8 cellular contexts compared by ENCODE assay signal in genomic region chr9:127968717-127969383, GRCh38. TPM values are rescaled to one million over a fixed set of nuclear protein-coding genes. Genes with fewer than 3 reads are reported as not detected.
DNase-seq lines count a peak whose midpoint lies in the region; ATAC-seq and TF ChIP-seq lines count a peak whose summit lies in the region.

No MANE protein-coding gene starts in this region.

- intact Hi-C loops in activated CD4-positive, alpha-beta T cell treated with anti-CD3 and anti-CD28 coated beads, Interleukin-2, amount 10 ng/mL, durations not matched to agents 24 days and 14 days (cut with micrococcal nuclease): no loop called here
- intact Hi-C loops in prostate gland (cut with DNase I): loop anchor here (10.0 kb wide), 1 partner anchor 126 kb away; no protein-coding TSS in a partner anchor

- ATAC-seq in WTC11 (no peak), HG02885 (IDR thresholded peaks at IDR 0.05; ENCODE audit: poor library complexity, unreplicated experiment) (no peak), GM21390 (IDR thresholded peaks at IDR 0.05; ENCODE audit: unreplicated experiment) (no peak)

- in situ Hi-C loops in HAP-1 (cut with MboI; ENCODE audit: low sequenced_read_pairs): no loop called here

- no peaks in the 10 kb centered on the region for H3K27me3 Mint-ChIP-seq in activated CD4-positive, alpha-beta T cell treated with anti-CD3 and anti-CD28 coated beads, Interleukin-2, amount 10 ng/mL, durations not matched to agents 24 days and 14 days
- H3K27me3 Mint-ChIP-seq in WTC11 (ENCODE audit: low read depth): no peaks in the 10 kb centered on the region

- POLR2A ChIA-PET in WTC11 (lab: Charles Lee): no interaction called here

- no peak for TF ChIP-seq POLR2A in prostate gland (IDR thresholded peaks at IDR 0.05)

- H3K36me3 Mint-ChIP-seq in activated CD4-positive, alpha-beta T cell treated with anti-CD3 and anti-CD28 coated beads, Interleukin-2, amount 10 ng/mL, durations not matched to agents 24 days and 14 days (ENCODE audit: low read depth): peaks cover 16% of the 10 kb centered on the region
- H3K36me3 Mint-ChIP-seq in WTC11: no peaks in the 10 kb centered on the region; the same call in 1 of the 2 replicates

- no peak for DNase-seq in activated CD4-positive, alpha-beta T cell treated with anti-CD3 and anti-CD28 coated beads, Interleukin-2, amount 10 ng/mL, durations not matched to agents 24 days and 14 days
- DNase-seq in activated CD4-positive, alpha-beta T cell treated with anti-CD3 and anti-CD28 coated beads, Interleukin-2, amount 50 U/mL, for 4 hours: no peak
- DNase-seq in WTC11 (ENCODE audit: low spot score): no peak
- DNase-seq in foreskin fibroblast: peak; percentile 92 to 96
- peak; percentile 83 for DNase-seq in prostate gland (ENCODE audit: low spot score)
- no peak for DNase-seq in HAP-1 (ENCODE audit: low spot score in 2 of 2)

- H3K4me3 Mint-ChIP-seq in activated CD4-positive, alpha-beta T cell treated with anti-CD3 and anti-CD28 coated beads, Interleukin-2, amount 10 ng/mL, durations not matched to agents 24 days and 14 days: peak overlapping the region; percentile 96
- H3K4me3 Mint-ChIP-seq in WTC11: no peak overlapping the region

- peaks cover 83% of the 10 kb centered on the region for H3K4me1 ChIP-seq in prostate gland (replicated peaks)
- peaks cover 10% of the 10 kb centered on the region for H3K4me1 ChIP-seq in HAP-1

- H3K9me3 Mint-ChIP-seq in activated CD4-positive, alpha-beta T cell treated with anti-CD3 and anti-CD28 coated beads, Interleukin-2, amount 10 ng/mL, durations not matched to agents 24 days and 14 days: no peaks in the 10 kb centered on the region
- H3K9me3 Mint-ChIP-seq in WTC11: no peaks in the 10 kb centered on the region

- TF ChIP-seq CTCF in WTC11 (IDR thresholded peaks at IDR 0.05): no peak
- no peak for TF ChIP-seq CTCF in foreskin fibroblast (IDR thresholded peaks at IDR 0.05; ENCODE audit: low read depth, low read length)
- peak in 1 of 4 experiments; percentile 7 for TF ChIP-seq CTCF in prostate gland (IDR thresholded peaks at IDR 0.05)

- H3K4me3 ChIP-seq in foreskin fibroblast (ENCODE audit: low read depth in 1 of 2, low read length in 2 of 2) (no peak overlapping the region), prostate gland (no peak overlapping the region), HAP-1 (no peak overlapping the region)

- WGBS in prostate gland: 30% methylated on average over 10 of the region's 10 CpGs

- CTCF ChIA-PET in WTC11 (lab: Charles Lee): interaction anchor here (1.2 to 1.4 kb wide), 2 partner anchors 17 to 52 kb away, joined by 3 to 4 read pairs; no protein-coding TSS in a partner anchor

- H3K27ac Mint-ChIP-seq in activated CD4-positive, alpha-beta T cell treated with anti-CD3 and anti-CD28 coated beads, Interleukin-2, amount 10 ng/mL, durations not matched to agents 24 days and 14 days: peak overlapping the region; percentile 89
- peak overlapping the region; percentile 47 for H3K27ac Mint-ChIP-seq in WTC11

- no peaks in the 10 kb centered on the region for H3K36me3 ChIP-seq in prostate gland
- H3K36me3 ChIP-seq in HAP-1 (replicated peaks): no peaks in the 10 kb centered on the region

- H3K27ac ChIP-seq in prostate gland: peak overlapping the region; percentile 90 to 92

- no peaks in the 10 kb centered on the region for H3K9me3 ChIP-seq in prostate gland
- H3K9me3 ChIP-seq in HAP-1: no peaks in the 10 kb centered on the region

- peaks cover 91% of the 10 kb centered on the region for H3K4me1 Mint-ChIP-seq in activated CD4-positive, alpha-beta T cell treated with anti-CD3 and anti-CD28 coated beads, Interleukin-2, amount 10 ng/mL, durations not matched to agents 24 days and 14 days
- H3K4me1 Mint-ChIP-seq in WTC11: peaks cover 75% of the 10 kb centered on the region

- H3K27me3 ChIP-seq in prostate gland (replicated peaks; ENCODE audit: insufficient read depth): no peaks in the 10 kb centered on the region
- H3K27me3 ChIP-seq in HAP-1 (ENCODE audit: low read depth): no peaks in the 10 kb centered on the region

TF ChIP-seq in WTC11, 78 proteins besides CTCF, POLR2A, EP300 and RAD21:
- TF ChIP-seq SMAD3 (CRISPR knock-in tag; IDR thresholded peaks at IDR 0.05; ENCODE audit: borderline replicate concordance) (no peak), ATF6 (CRISPR knock-in tag; IDR thresholded peaks at IDR 0.05) (no peak), ZNF396 (CRISPR knock-in tag; IDR thresholded peaks at IDR 0.05; ENCODE audit: borderline replicate concordance) (no peak), JUN (CRISPR knock-in tag; IDR thresholded peaks at IDR 0.05) (no peak), FOXP1 (CRISPR knock-in tag; IDR thresholded peaks at IDR 0.05; ENCODE audit: borderline replicate concordance) (no peak), GTF2I (CRISPR knock-in tag; conservative IDR thresholded peaks at IDR 0.05) (no peak), ZNF121 (CRISPR knock-in tag; IDR thresholded peaks at IDR 0.05) (no peak), E2F5 (CRISPR knock-in tag; IDR thresholded peaks at IDR 0.05) (no peak), RELA (CRISPR knock-in tag; IDR thresholded peaks at IDR 0.05; ENCODE audit: borderline replicate concordance) (no peak), E2F4 (CRISPR knock-in tag; IDR thresholded peaks at IDR 0.05; ENCODE audit: borderline replicate concordance, low read depth) (no peak)
TF ChIP-seq in WTC11: peak in this region for 0.

RNA-seq across cellular contexts. Expression of gene EEIG1, which starts 11.9 kb away (rescaled TPM):
- 56.1 and 64.4 TPM in 2 replicates for total RNA-seq in activated CD4-positive, alpha-beta T cell treated with anti-CD3 and anti-CD28 coated beads, Interleukin-2, amount 10 ng/mL, durations not matched to agents 24 days and 14 days
- total RNA-seq in WTC11 (2021): 42.2 to 66.4 TPM (median 51.3 TPM) in 3 replicates
- total RNA-seq in prostate gland: 10 to 100 TPM; 23.4 to 84.6 TPM

RNA-seq across cellular contexts. Expression of gene DPM2, which starts 31.2 kb away (rescaled TPM):
- 62.7 and 65.1 TPM in 2 replicates for total RNA-seq in activated CD4-positive, alpha-beta T cell treated with anti-CD3 and anti-CD28 coated beads, Interleukin-2, amount 10 ng/mL, durations not matched to agents 24 days and 14 days
- total RNA-seq in WTC11 (2021) (53.3 to 58.2 TPM (median 56.1 TPM) in 3 replicates), prostate gland (10 to 100 TPM; 28.1 to 28.2 TPM)

RNA-seq across cellular contexts. Expression of gene PIP5KL1, which starts 38.3 kb away (rescaled TPM):
- 0.89 and 0.90 TPM in 2 replicates for total RNA-seq in activated CD4-positive, alpha-beta T cell treated with anti-CD3 and anti-CD28 coated beads, Interleukin-2, amount 10 ng/mL, durations not matched to agents 24 days and 14 days
- total RNA-seq in WTC11 (2021): 15.8 to 20.2 TPM (median 16.8 TPM) in 3 replicates
- 10 to 100 TPM in 1 of 2 donors, 1 to 10 TPM in 1; 3.1 to 16.5 TPM for total RNA-seq in prostate gland

RNA-seq across cellular contexts. Expression of gene ST6GALNAC4, which starts 52.0 kb away (rescaled TPM):
- total RNA-seq in activated CD4-positive, alpha-beta T cell treated with anti-CD3 and anti-CD28 coated beads, Interleukin-2, amount 10 ng/mL, durations not matched to agents 24 days and 14 days: 28.0 and 28.3 TPM in 2 replicates
- 25.1 to 25.7 TPM (median 25.4 TPM) in 3 replicates for total RNA-seq in WTC11 (2021)
- 10 to 100 TPM; 21.8 to 47.0 TPM for total RNA-seq in prostate gland

Comparison
In these comparisons a context has a peak if more than half of its experiments do, and no peak if none do; other contexts are left out.
1. DNase-seq: peak in foreskin fibroblast (2 of 2) and prostate gland (single experiment); none in activated CD4-positive, alpha-beta T cell treated with anti-CD3 and anti-CD28 coated beads, Interleukin-2, amount 10 ng/mL, durations not matched to agents 24 days and 14 days (single experiment), activated CD4-positive, alpha-beta T cell treated with anti-CD3 and anti-CD28 coated beads, Interleukin-2, amount 50 U/mL, for 4 hours (0 of 2), WTC11 (single experiment) and HAP-1 (0 of 2).